11 cellular contexts compared by ENCODE assay signal in the genomic region with DNA sequence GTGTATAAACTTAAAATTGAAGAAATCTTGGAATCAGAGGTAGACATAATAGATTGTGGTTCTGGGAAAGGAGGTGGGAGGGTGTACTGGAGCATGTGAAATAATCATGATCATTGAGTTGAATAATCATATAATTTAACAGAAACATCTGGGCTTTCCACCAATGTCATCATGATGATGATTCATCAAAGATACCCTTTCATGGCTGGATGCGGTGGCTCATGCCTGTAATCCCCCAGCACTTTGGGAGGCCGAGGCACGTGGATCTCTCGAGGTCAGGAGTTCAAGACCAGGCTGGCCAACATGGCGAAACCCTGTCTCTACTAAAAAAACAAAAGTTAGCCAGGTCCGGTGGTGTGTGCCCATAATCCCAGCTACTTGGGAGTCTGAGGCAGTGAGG. TPM values are rescaled to one million over a fixed set of nuclear protein-coding genes. Genes with fewer than 3 reads are reported as not detected.
DNase-seq lines count a peak whose midpoint lies in the region; ATAC-seq and TF ChIP-seq lines count a peak whose summit lies in the region.
"Had no signal": no experiment of that assay in that cellular context is flagged by ENCODE, and none has a peak within 500 bp of the region (broad histone marks: within the 10 kb centered on the region; RNA-seq: fewer than 3 reads in every experiment).

No MANE protein-coding gene starts in this region.

- no peak overlapping the region for H3K4me3 Mint-ChIP-seq in activated naive CD8-positive, alpha-beta T cell treated with anti-CD3 and anti-CD28 coated beads, Interleukin-2, amount 50 U/mL, for 24 hours

- no peak overlapping the region for H3K27ac ChIP-seq in smooth muscle cell (ENCODE audit: low read depth)
- peak overlapping the region in 1 of 10 donors; percentile 63 for H3K27ac ChIP-seq in heart right ventricle

- H3K36me3 ChIP-seq in smooth muscle cell (ENCODE audit: low read depth) (no peaks in the 10 kb centered on the region), heart right ventricle (no peaks in the 10 kb centered on the region)
- H3K36me3 ChIP-seq: heart left ventricle had no signal

- peaks cover under 1% of the 10 kb centered on the region for H3K4me1 ChIP-seq in smooth muscle cell (ENCODE audit: low read depth)
- peaks cover 0 to 39% (median 18%) of the 10 kb centered on the region in 9 donors for H3K4me1 ChIP-seq in heart right ventricle

- H3K9ac ChIP-seq in smooth muscle cell (ENCODE audit: low read depth) = no peak overlapping the region

- no peak overlapping the region for H2AFZ ChIP-seq in smooth muscle cell (ENCODE audit: low read depth)

- H3K9me3 Mint-ChIP-seq in activated naive CD8-positive, alpha-beta T cell treated with anti-CD3 and anti-CD28 coated beads, Interleukin-2, amount 50 U/mL, for 24 hours = no peaks in the 10 kb centered on the region

- H3K4me1 Mint-ChIP-seq in activated naive CD8-positive, alpha-beta T cell treated with anti-CD3 and anti-CD28 coated beads, Interleukin-2, amount 50 U/mL, for 24 hours = peaks cover 50% of the 10 kb centered on the region

- H3K27ac Mint-ChIP-seq in activated naive CD8-positive, alpha-beta T cell treated with anti-CD3 and anti-CD28 coated beads, Interleukin-2, amount 50 U/mL, for 24 hours = peak overlapping the region; percentile 63

- H3K4me3 ChIP-seq in smooth muscle cell (no peak overlapping the region), heart right ventricle (no peak overlapping the region)
- H3K4me3 ChIP-seq: heart left ventricle had no signal

- peaks cover 30% of the 10 kb centered on the region for H4K20me1 ChIP-seq in smooth muscle cell (ENCODE audit: low read depth)

- H3K27me3 Mint-ChIP-seq in activated naive CD8-positive, alpha-beta T cell treated with anti-CD3 and anti-CD28 coated beads, Interleukin-2, amount 50 U/mL, for 24 hours = no peaks in the 10 kb centered on the region

- H3K4me2 ChIP-seq in smooth muscle cell = no peak overlapping the region

- DNase-seq in activated naive CD8-positive, alpha-beta T cell treated with anti-CD3 and anti-CD28 coated beads, Interleukin-2, amount 50 U/mL, for 24 hours = no peak
- no peak for DNase-seq in stimulated activated naive CD8-positive, alpha-beta T cell treated with anti-CD3 and anti-CD28 coated beads, Interleukin-15, Interleukin-2, amounts not matched to agents 100 U/mL and 50 U/mL, for 24 hours
- no peak for DNase-seq in DMS53 (lab: John Stamatoyannopoulos, UW)
- no peak for DNase-seq in smooth muscle cell (lab: John Stamatoyannopoulos, UW; ENCODE audit: unreplicated experiment)
- DNase-seq in heart right ventricle = no peak
- DNase-seq: GDM1, heart left ventricle, NCI-H2171 had no signal

- TF ChIP-seq CTCF in smooth muscle cell (IDR thresholded peaks at IDR 0.05; ENCODE audit: borderline replicate concordance, insufficient read depth, poor library complexity, severe bottlenecking) (no peak), heart right ventricle (IDR thresholded peaks at IDR 0.05) (no peak)

- WGBS in smooth muscle cell (ENCODE audit: low lambda C conversion rate) = 82% methylated on average over 6 of the region's 6 CpGs
- 84 to 91% methylated on average over 6 of the region's 6 CpGs for WGBS in heart right ventricle, 2 donors

- H3K27me3 ChIP-seq in smooth muscle cell (ENCODE audit: low read depth) (no peaks in the 10 kb centered on the region), heart right ventricle (no peaks in the 10 kb centered on the region)
- H3K27me3 ChIP-seq: heart left ventricle had no signal

- H3K79me2 ChIP-seq in smooth muscle cell (ENCODE audit: low read depth) = peaks cover 84% of the 10 kb centered on the region

- no peaks in the 10 kb centered on the region for H3F3A ChIP-seq in smooth muscle cell (ENCODE audit: low read depth)

- intact Hi-C loops in heart right ventricle (cut with DNase I) = no loop called here

- H3K36me3 Mint-ChIP-seq in activated naive CD8-positive, alpha-beta T cell treated with anti-CD3 and anti-CD28 coated beads, Interleukin-2, amount 50 U/mL, for 24 hours (ENCODE audit: low read depth) = peaks cover 2% of the 10 kb centered on the region

- ATAC-seq in GM19043 (IDR thresholded peaks at IDR 0.05; ENCODE audit: low read depth, unreplicated experiment) = peak; percentile 1
- ATAC-seq in HG03095 (IDR thresholded peaks at IDR 0.05; ENCODE audit: unreplicated experiment) = peak; percentile 14
- peak; percentile 41 for ATAC-seq in activated naive CD8-positive, alpha-beta T cell treated with anti-CD3 and anti-CD28 coated beads, Interleukin-2, amount 50 U/mL, for 24 hours
- ATAC-seq in stimulated activated naive CD8-positive, alpha-beta T cell treated with anti-CD3 and anti-CD28 coated beads, Interleukin-15, Interleukin-2, amounts not matched to agents 100 U/mL and 50 U/mL, for 24 hours = peak; percentile 34
- ATAC-seq in heart right ventricle = no peak
- ATAC-seq: heart left ventricle had no signal

- H3K9me3 ChIP-seq in smooth muscle cell (replicated peaks; ENCODE audit: low read depth) = no peaks in the 10 kb centered on the region
- no peaks in the 10 kb centered on the region for H3K9me3 ChIP-seq in heart right ventricle
- H3K9me3 ChIP-seq: heart left ventricle had no signal

RNA-seq across cellular contexts. Expression of a gene that starts 6.7 kb away (rescaled TPM):
- total RNA-seq in smooth muscle cell (42.8 and 49.2 TPM in 2 replicates), heart right ventricle (10 to 100 TPM; 13.2 to 28.7 (median 21.7) TPM)
- polyA plus RNA-seq in smooth muscle cell (22.2 and 23.6 TPM in 2 replicates), heart right ventricle (10 to 100 TPM; 13.5 to 24.0 TPM)

RNA-seq across cellular contexts. Expression of a gene that starts 26.8 kb away (rescaled TPM):
- 15.2 and 18.8 TPM in 2 replicates for total RNA-seq in smooth muscle cell
- 11.8 and 14.3 TPM in 2 replicates for polyA plus RNA-seq in smooth muscle cell
- total RNA-seq in heart right ventricle = 10 to 100 TPM; 13.9 to 20.4 (median 18.5) TPM
- polyA plus RNA-seq in heart right ventricle = 10 to 100 TPM; 12.9 to 16.0 TPM

RNA-seq across cellular contexts. Expression of a gene that starts 48.8 kb away (rescaled TPM):
- total RNA-seq in smooth muscle cell (not detected in 2 replicates), heart right ventricle (10 to 100 TPM in 2 of 10 donors, 1 to 10 TPM in 6, under 1 TPM in 2; 0.57 to 55.4 (median 3.8) TPM)
- polyA plus RNA-seq in smooth muscle cell (not detected in 2 replicates), heart right ventricle (1 to 10 TPM in 1 of 2 donors, under 1 TPM in 1; 0.74 to 1.1 TPM)
- total RNA-seq: H1 had no signal
- polyA plus RNA-seq: H1 had no signal

Comparison
In these comparisons a context has a peak if more than half of its experiments do, and no peak if none do; other contexts are left out.
1. ATAC-seq: peak in GM19043 (single experiment), HG03095 (single experiment), activated naive CD8-positive, alpha-beta T cell treated with anti-CD3 and anti-CD28 coated beads, Interleukin-2, amount 50 U/mL, for 24 hours (single experiment) and stimulated activated naive CD8-positive, alpha-beta T cell treated with anti-CD3 and anti-CD28 coated beads, Interleukin-15, Interleukin-2, amounts not matched to agents 100 U/mL and 50 U/mL, for 24 hours (single experiment); none in heart right ventricle (0 of 8).